Comparison of ENCODE assay signal across 8 cellular contexts in the genomic region with DNA sequence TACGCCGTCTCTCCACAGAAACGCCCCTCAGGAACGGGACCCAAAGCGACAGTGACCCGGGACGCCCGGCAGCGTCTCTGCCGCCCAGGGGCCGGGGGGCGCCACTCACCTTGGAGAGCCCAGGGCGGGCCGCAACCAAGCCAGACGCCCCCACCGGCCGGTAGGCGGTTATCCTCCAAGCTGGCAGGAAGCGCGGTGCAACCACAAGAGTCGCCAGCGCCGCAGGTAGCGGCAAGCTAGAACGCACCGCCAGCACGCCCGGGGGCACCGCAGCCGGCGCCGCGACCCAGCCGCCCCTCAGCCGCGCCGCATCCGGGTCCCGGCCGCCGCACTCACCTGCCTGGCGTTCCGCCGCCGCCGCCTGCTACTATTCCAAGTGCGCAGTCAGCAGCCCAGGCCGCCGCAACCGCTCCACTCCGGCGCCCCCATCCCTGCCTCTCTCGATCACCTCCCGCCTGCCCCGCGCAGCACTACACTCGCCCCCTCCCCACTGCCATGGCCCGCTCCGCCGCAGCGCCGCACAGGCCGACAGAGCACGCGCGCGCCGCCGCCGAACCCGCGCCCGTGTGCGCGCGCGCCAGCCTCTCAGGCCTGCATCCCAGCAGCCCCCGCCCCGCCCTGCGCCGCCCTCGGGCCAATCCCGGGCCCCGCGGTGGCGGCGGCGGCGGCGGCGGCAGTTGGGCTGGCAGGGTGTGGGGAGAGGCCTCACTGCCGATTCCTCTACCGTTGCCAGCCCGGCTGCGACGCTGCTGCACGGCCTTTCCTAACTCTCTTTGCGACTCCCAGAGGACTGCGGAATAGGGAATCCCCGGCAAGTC. TPM values are rescaled to one million over a fixed set of nuclear protein-coding genes. Genes with fewer than 3 reads are reported as not detected.
DNase-seq lines count a peak whose midpoint lies in the region; ATAC-seq and TF ChIP-seq lines count a peak whose summit lies in the region.

A gene (minus strand): TSS at position 570 of the 818 bp plus-strand sequence. CDS start 75,585 bp downstream, outside the sequence.

- ATAC-seq in gastroesophageal sphincter (peak; percentile 99), omental fat pad (ENCODE audit: low FRiP score) (peak; percentile 99)

- TF ChIP-seq CTCF in MM.1S (IDR thresholded peaks at IDR 0.05; ENCODE audit: low read length) (peak; percentile 36), gastroesophageal sphincter (IDR thresholded peaks at IDR 0.05) (peak in 2 of 4 experiments; percentile 42 to 57), omental fat pad (IDR thresholded peaks at IDR 0.05) (no peak)

- no peaks in the 10 kb centered on the region for H3K27me3 ChIP-seq in H7 (ENCODE audit: control insufficient read depth, insufficient read depth, low read length)
- no peaks in the 10 kb centered on the region for H3K27me3 ChIP-seq in MM.1S (replicated peaks; ENCODE audit: insufficient read depth, low read length)
- no peaks in the 10 kb centered on the region for H3K27me3 ChIP-seq in gastroesophageal sphincter

- peaks cover 38% of the 10 kb centered on the region for H3K79me2 ChIP-seq in MM.1S (ENCODE audit: low read length)

- H3K36me3 ChIP-seq in H7 (replicated peaks; ENCODE audit: control insufficient read depth, insufficient read depth, low read length) (no peaks in the 10 kb centered on the region), MM.1S (replicated peaks; ENCODE audit: insufficient read depth, low read length) (no peaks in the 10 kb centered on the region), gastroesophageal sphincter (no peaks in the 10 kb centered on the region)

- peaks cover 8% of the 10 kb centered on the region; the same call in 1 of the 2 replicates for H3F3A ChIP-seq in MM.1S (ENCODE audit: insufficient read depth, low read length)

- in situ Hi-C loops in G401 (cut with HindIII; ENCODE audit: low sequenced_read_pairs), result no loop called here
- in situ Hi-C loops in SK-MEL-5 (cut with HindIII; ENCODE audit: low pct_unique_long_range_greater_than_20kb, low sequenced_read_pairs), result no loop called here

- peak within 1 kb of the TSS; percentile 95 for H3K4me2 ChIP-seq in MM.1S (ENCODE audit: low read depth, low read length)

- no peaks in the 10 kb centered on the region for H3K9me2 ChIP-seq in MM.1S (replicated peaks; ENCODE audit: insufficient read depth, low read length)

- peak within 1 kb of the TSS; percentile 98 for H2AFZ ChIP-seq in MM.1S (ENCODE audit: low read length)

- peaks cover 9% of the 10 kb centered on the region; the same call in 1 of the 2 replicates for H3K4me1 ChIP-seq in MM.1S (ENCODE audit: low read length)
- peaks cover 0 to 30% (median 6%) of the 10 kb centered on the region in 3 donors for H3K4me1 ChIP-seq in gastroesophageal sphincter

- peak within 1 kb of the TSS; percentile 73 for H3K9ac ChIP-seq in MM.1S (ENCODE audit: low read length)

- no peaks in the 10 kb centered on the region for H4K20me1 ChIP-seq in MM.1S (ENCODE audit: insufficient read depth, low read length)

- no peak for TF ChIP-seq EP300 in gastroesophageal sphincter (IDR thresholded peaks at IDR 0.05)

- peak within 1 kb of the TSS; percentile 48; the same call in 1 of the 2 replicates for H3K27ac ChIP-seq in MM.1S (ENCODE audit: low read length)
- peak within 1 kb of the TSS; percentile 81 to 98 (median 95) for H3K27ac ChIP-seq in gastroesophageal sphincter
- peak within 1 kb of the TSS; percentile 98 for H3K27ac ChIP-seq in temporal lobe (ENCODE audit: low read depth, low read length)

- TF ChIP-seq POLR2A in gastroesophageal sphincter (IDR thresholded peaks at IDR 0.05), result peak; percentile 85 to 86

- H3K4me3 ChIP-seq in H7 (ENCODE audit: insufficient read depth, low read depth, low read length) (peak within 1 kb of the TSS; percentile 83), MM.1S (ENCODE audit: low read length) (peak within 1 kb of the TSS; percentile 87), gastroesophageal sphincter (peak within 1 kb of the TSS; percentile 95 to 96)

- WGBS in gastroesophageal sphincter (ENCODE audit: low coverage in 1 of 2), 2 donors, result no CpG with 5 or more reads among the region's 100 CpGs

- DNase-seq in G401 (ENCODE audit: low spot score) (peak; percentile 88), H7 (peak; percentile 97), MM.1S (peak; percentile 91), SK-MEL-5 (ENCODE audit: low read depth, low spot score) (peak; percentile 88), omental fat pad (ENCODE audit: low spot score) (peak; percentile 27)
- peak; percentile 89 for DNase-seq in activated naive CD4-positive, alpha-beta T cell treated with Interleukin-2 at 50 U/mL for 16 hours

- H3K9me3 ChIP-seq in MM.1S (replicated peaks; ENCODE audit: insufficient read depth, low read length), result no peaks in the 10 kb centered on the region
- no peaks in the 10 kb centered on the region for H3K9me3 ChIP-seq in gastroesophageal sphincter

RNA-seq across cellular contexts. Expression of the gene that starts here (rescaled TPM):
- 25.4 and 38.0 TPM in 2 replicates for total RNA-seq in G401 (2014; rRNA removed; shearing (Covaris generic))
- 19.0 and 26.7 TPM in 2 replicates for total RNA-seq in H7 (2014; rRNA removed; shearing (Covaris generic))
- 33.6 and 36.6 TPM in 2 replicates for total RNA-seq in SK-MEL-5 (2014; rRNA removed; shearing (Covaris generic))
- 67.6 and 75.3 TPM in 2 replicates for polyA plus RNA-seq in SK-MEL-5 (2015; cell fraction: cytosol; rRNA removed)
- 23.8 and 26.5 TPM in 2 replicates for polyA plus RNA-seq in SK-MEL-5 (2015; cell fraction: nucleus; rRNA removed)
- 10 to 100 TPM; 20.3 to 46.4 (median 37.3) TPM for total RNA-seq in gastroesophageal sphincter
- total RNA-seq in omental fat pad, result 10 to 100 TPM; 20.6 to 42.8 (median 22.4) TPM
- total RNA-seq in temporal lobe, result 38.1 TPM

Comparison
In these comparisons a context has a peak if more than half of its experiments do, and no peak if none do; other contexts are left out.
1. Peak in every context shown above with its lines: DNase-seq, ATAC-seq, H3K4me3 ChIP-seq and H3K27ac ChIP-seq.
2. DNase-seq: peak in every context shown above with its lines; median percentile 97 in H7; 91 in MM.1S; 89 in activated naive CD4-positive, alpha-beta T cell treated with Interleukin-2 at 50 U/mL for 16 hours; 88 in G401; 88 in SK-MEL-5; 27 in omental fat pad.
3. H3K27ac ChIP-seq: peak in every context shown above with its lines; median percentile 98 in temporal lobe; 95 in gastroesophageal sphincter; 48 in MM.1S.